ENCODE assay signal across 7 cellular contexts in genomic region chr22:46005116-46005705, GRCh38. TPM values are rescaled to one million over a fixed set of nuclear protein-coding genes. Genes with fewer than 3 reads are reported as not detected.
"Had no signal": no experiment of that assay in that cellular context is flagged by ENCODE, and none has a peak within 500 bp of the region (broad histone marks: within the 10 kb centered on the region; RNA-seq: fewer than 3 reads in every experiment).

No MANE protein-coding gene starts in this region.

RNA-seq across cellular contexts. Expression of gene WNT7B, which starts 28.2 kb away (rescaled TPM):
- total RNA-seq: activated CD4-positive, alpha-beta memory T cell treated with anti-CD3 and anti-CD28 coated beads for 36 hours; activated CD4-positive, alpha-beta T cell treated with anti-CD3 and anti-CD28 coated beads, Interleukin-2, amount 10 ng/mL, durations not matched to agents 24 days and 14 days; activated T-helper 17 cell treated with anti-CD3 and anti-CD28 coated beads, Interleukin-2, amount 50 U/mL, for 72 hours; gastrocnemius medialis; lung microvascular endothelial cell; sciatic nerve; stomach had no signal
